17 cellular contexts compared by ENCODE assay signal in the genomic region with DNA sequence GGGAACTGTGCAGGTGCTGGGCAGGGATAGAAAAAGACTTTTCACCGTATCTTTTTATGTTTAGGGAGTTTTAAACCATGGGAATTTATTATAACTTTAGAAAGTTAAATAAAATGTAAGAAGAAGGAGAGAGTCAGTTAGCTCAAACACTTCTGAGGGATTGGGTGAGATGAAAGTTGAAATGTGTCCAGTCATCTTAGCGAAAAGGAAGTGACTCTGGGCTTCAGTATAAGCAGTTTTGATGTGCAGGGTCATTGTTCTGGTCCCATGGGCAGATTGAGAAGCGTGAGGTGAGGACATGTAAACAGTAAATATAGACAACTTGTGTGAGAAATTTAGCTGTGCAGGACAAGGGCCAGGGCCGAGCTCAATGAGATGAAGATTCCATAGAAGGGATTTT.
"Had no signal": no experiment of that assay in that cellular context is flagged by ENCODE, and none has a peak within 500 bp of the region (broad histone marks: within the 10 kb centered on the region; RNA-seq: fewer than 3 reads in every experiment).

No MANE protein-coding gene starts in this region.

- DNase-seq: activated CD4-positive, alpha-beta T cell treated with anti-CD3 and anti-CD28 coated beads for 1 hour; activated CD4-positive, alpha-beta T cell treated with anti-CD3 and anti-CD28 coated beads, Interleukin-2, amount 50 U/mL, for 4 hours; activated CD8-positive, alpha-beta memory T cell treated with anti-CD3 and anti-CD28 coated beads, Interleukin-2, amount 10 ng/mL, durations not matched to agents 7 days and 5 days; activated naive CD4-positive, alpha-beta T cell treated with anti-CD3 and anti-CD28 coated beads, Interleukin-2, amount 10 ng/mL, durations not matched to agents 7 days and 5 days; activated T-cell treated with anti-CD3 and anti-CD28 coated beads, Interleukin-2, amount 50 U/mL, for 1 hour; foreskin melanocyte; immature natural killer cell; lower lobe of right lung; midbrain; naive B cell; stimulated activated CD4-positive, alpha-beta T cell treated with anti-CD3 and anti-CD28 coated beads, Interleukin-12 subunit alpha, Interleukin-12 subunit beta, amount 100 ng/mL, for 4 hours; stimulated activated CD4-positive, alpha-beta T cell treated with anti-CD3 and anti-CD28 coated beads, Interleukin-2, amount 100 ng/mL, for 24 hours had no signal

- FAIRE-seq: astrocyte, bronchial epithelial cell had no signal

- H3K4me1 Mint-ChIP-seq: activated naive CD4-positive, alpha-beta T cell treated with anti-CD3 and anti-CD28 coated beads, Interleukin-2, amount 10 ng/mL, durations not matched to agents 7 days and 5 days had no signal

- H3K27ac ChIP-seq: epithelial cell of prostate, lower lobe of right lung had no signal

- H3K4me3 ChIP-seq: lower lobe of right lung had no signal

- H3K36me3 ChIP-seq: lower lobe of right lung had no signal

- H3K9me3 ChIP-seq: lower lobe of right lung had no signal

- H3K27ac Mint-ChIP-seq: activated CD8-positive, alpha-beta memory T cell treated with anti-CD3 and anti-CD28 coated beads, Interleukin-2, amount 10 ng/mL, durations not matched to agents 7 days and 5 days; activated naive CD4-positive, alpha-beta T cell treated with anti-CD3 and anti-CD28 coated beads, Interleukin-2, amount 10 ng/mL, durations not matched to agents 7 days and 5 days; immature natural killer cell; naive B cell; stimulated activated memory B cell treated with anti-CD40 and anti-IgM and Interleukin-4, amounts not matched to agents 10 μg/mL and 1 μg/mL and 100 μg/mL, for 72 hours had no signal

- H3K36me3 Mint-ChIP-seq: activated naive CD4-positive, alpha-beta T cell treated with anti-CD3 and anti-CD28 coated beads, Interleukin-2, amount 10 ng/mL, durations not matched to agents 7 days and 5 days; naive B cell; stimulated activated memory B cell treated with anti-CD40 and anti-IgM and Interleukin-4, amounts not matched to agents 10 μg/mL and 1 μg/mL and 100 μg/mL, for 72 hours had no signal

- ATAC-seq: activated CD8-positive, alpha-beta memory T cell treated with anti-CD3 and anti-CD28 coated beads, Interleukin-2, amount 10 ng/mL, durations not matched to agents 7 days and 5 days; lower lobe of right lung had no signal

- H3K9me3 Mint-ChIP-seq: immature natural killer cell had no signal

- H3K4me3 Mint-ChIP-seq: activated CD8-positive, alpha-beta memory T cell treated with anti-CD3 and anti-CD28 coated beads, Interleukin-2, amount 10 ng/mL, durations not matched to agents 7 days and 5 days; activated naive CD4-positive, alpha-beta T cell treated with anti-CD3 and anti-CD28 coated beads, Interleukin-2, amount 10 ng/mL, durations not matched to agents 7 days and 5 days; naive B cell; stimulated activated memory B cell treated with anti-CD40 and anti-IgM and Interleukin-4, amounts not matched to agents 10 μg/mL and 1 μg/mL and 100 μg/mL, for 72 hours; T-helper 2 cell treated with Interferon-gamma antibody and Interleukin-4, amounts not matched to agents 5 μg/mL and 100 μg/mL, for 36 hours had no signal
